Comparison of ENCODE assay signal across 8 cellular contexts in genomic region chr10:33273295-33274002, GRCh38.
DNase-seq lines count a peak whose midpoint lies in the region; ATAC-seq, FAIRE-seq and TF ChIP-seq lines count a peak whose summit lies in the region.

No MANE protein-coding gene starts in this region.

- ATAC-seq in heart right ventricle (peak; percentile 70 to 95 (median 90)), HG02798 (IDR thresholded peaks at IDR 0.05; ENCODE audit: poor library complexity, unreplicated experiment) (no peak), HG03457 (IDR thresholded peaks at IDR 0.05; ENCODE audit: unreplicated experiment) (no peak), GM19328 (IDR thresholded peaks at IDR 0.05; ENCODE audit: unreplicated experiment) (no peak)

- H3K27ac ChIP-seq in heart right ventricle: peak overlapping the region; percentile 66 to 99 (median 86)

- FAIRE-seq in HTR-8/SVneo (lab: Jason Lieb, UNC): peak; percentile 86

- peaks cover 56% of the 10 kb centered on the region for H3K4me1 ChIP-seq in adipocyte (ENCODE audit: control insufficient read depth, insufficient read depth, low read length)
- peaks cover 20 to 99% (median 77%) of the 10 kb centered on the region in 9 donors for H3K4me1 ChIP-seq in heart right ventricle

- H3K36me3 ChIP-seq in adipocyte (ENCODE audit: control insufficient read depth, insufficient read depth, low read length, severe bottlenecking) (peaks cover 32% of the 10 kb centered on the region), heart right ventricle (peaks cover 0 to 57% (median 20%) of the 10 kb centered on the region in 9 donors)

- TF ChIP-seq CTCF in heart right ventricle (IDR thresholded peaks at IDR 0.05): peak in 4 of 9 donors; percentile 7 to 37 (median 33)

- peak overlapping the region; percentile 74 for H3K9ac ChIP-seq in adipocyte (ENCODE audit: low read length)

- H3K4me3 ChIP-seq in adipocyte (ENCODE audit: low read length) (peak overlapping the region; percentile 62), heart right ventricle (peak overlapping the region in 8 of 10 donors; percentile 4 to 39 (median 30))

- H3K27me3 ChIP-seq in adipocyte (replicated peaks; ENCODE audit: control insufficient read depth, insufficient read depth, low read length) (no peaks in the 10 kb centered on the region), heart right ventricle (no peaks in the 10 kb centered on the region)

- intact Hi-C loops in heart right ventricle (cut with DNase I): loop anchor here in 3 of 10 donors (5.0 to 10.0 kb wide), 3 partner anchors 54 to 79 kb away; partner anchors contain the start of gene NRP1 (in 2 of the 3)

- H3K9me3 ChIP-seq in adipocyte (ENCODE audit: control insufficient read depth, low read length) (no peaks in the 10 kb centered on the region), heart right ventricle (no peaks in the 10 kb centered on the region)

- DNase-seq in HTR-8/SVneo (ENCODE audit: insufficient read length, low spot score): peak; percentile 58
- peak; percentile 96 for DNase-seq in adipocyte (ENCODE audit: low read depth)
- DNase-seq in heart right ventricle: peak; percentile 86 to 87
- peak; percentile 42 for DNase-seq in retina
- no peak for DNase-seq in NCI-H82 treated with DMSO at 0.1 percent for 48 hours (lab: John Stamatoyannopoulos, UW; ENCODE audit: unreplicated experiment)

- WGBS in heart right ventricle, 2 donors: 5 to 8% methylated on average over 19 of the region's 19 CpGs

Comparison
In these comparisons a context has a peak if more than half of its experiments do, and no peak if none do; other contexts are left out.
1. ATAC-seq: peak in heart right ventricle (8 of 8); none in HG02798 (single experiment), HG03457 (single experiment) and GM19328 (single experiment).